13 cellular contexts compared by ENCODE assay signal in genomic region chr2:55772309-55772980, GRCh38.
"Had no signal": no experiment of that assay in that cellular context is flagged by ENCODE, and none has a peak within 500 bp of the region (broad histone marks: within the 10 kb centered on the region; RNA-seq: fewer than 3 reads in every experiment).

No MANE protein-coding gene starts in this region.

- ATAC-seq: body of pancreas, foreskin keratinocyte had no signal

- H3K27ac Mint-ChIP-seq: dendritic cell treated with granulocyte-macrophage colony-stimulating factor and Interleukin-4, amounts not matched to agents 40 ng/mL and 50 ng/mL, for 4 days; endodermal cell; mesothelial cell of epicardium; neural progenitor cell had no signal

- H3K9me3 Mint-ChIP-seq: dendritic cell treated with granulocyte-macrophage colony-stimulating factor and Interleukin-4, amounts not matched to agents 40 ng/mL and 50 ng/mL, for 4 days had no signal

- H3K4me2 ChIP-seq: neural progenitor cell had no signal

- H3K27me3 Mint-ChIP-seq: dendritic cell treated with granulocyte-macrophage colony-stimulating factor and Interleukin-4, amounts not matched to agents 40 ng/mL and 50 ng/mL, for 4 days had no signal

- H3K4me3 Mint-ChIP-seq: dendritic cell treated with granulocyte-macrophage colony-stimulating factor and Interleukin-4, amounts not matched to agents 40 ng/mL and 50 ng/mL, for 4 days; endodermal cell; mesothelial cell of epicardium; neural progenitor cell had no signal

- H3K36me3 Mint-ChIP-seq: neural progenitor cell had no signal

- H2AFZ ChIP-seq: neural progenitor cell, parathyroid adenoma had no signal

- H3K27me3 ChIP-seq: foreskin keratinocyte, neural progenitor cell, uterus had no signal

- H3K79me2 ChIP-seq: parathyroid adenoma had no signal

- H3K27ac ChIP-seq: body of pancreas, foreskin keratinocyte, neural progenitor cell, parathyroid adenoma, uterus had no signal

- DNase-seq: activated CD4-positive, alpha-beta T cell treated with anti-CD3 and anti-CD28 coated beads, Interleukin-2, amount 50 U/mL, for 1 hour; activated CD4-positive, CD25-positive, alpha-beta regulatory T cell; activated naive CD4-positive, alpha-beta T cell treated with anti-CD3 and anti-CD28 coated beads, Interleukin-2, amount 50 U/mL, for 16 hours; activated T-cell treated with anti-CD3 and anti-CD28 coated beads, Interleukin-2, amount 50 U/mL, for 1 hour; body of pancreas; endodermal cell; foreskin keratinocyte; kidney; uterus had no signal

- H3K9ac ChIP-seq: neural progenitor cell, parathyroid adenoma had no signal

- H3K9me3 ChIP-seq: body of pancreas, uterus had no signal

- H3K36me3 ChIP-seq: neural progenitor cell, uterus had no signal

- H3K4me1 ChIP-seq: neural progenitor cell, parathyroid adenoma, uterus had no signal

- H3K4me3 ChIP-seq: body of pancreas, neural progenitor cell, uterus had no signal
